ENCODE assay signal across 8 cellular contexts in genomic region chr6:154276810-154277577, GRCh38.
A peak's percentile ranks its signal among the peaks of the same experiment; 100 is the strongest.
DNase-seq lines count a peak whose midpoint lies in the region; ATAC-seq, FAIRE-seq and TF ChIP-seq lines count a peak whose summit lies in the region.

No MANE protein-coding gene starts in this region.

- peak; percentile 87 for FAIRE-seq in HepG2 (lab: Jason Lieb, UNC)

- intact Hi-C loops in HepG2 (cut with micrococcal nuclease; ENCODE audit: unreplicated experiment) (loop anchor here (1.0 kb wide), 1 partner anchor 123 kb away; no protein-coding TSS in a partner anchor), uterus (cut with DNase I; ENCODE audit: low total_unique reads) (no loop called here)

- H3K9me3 ChIP-seq in BLaER1 treated with 17β-estradiol and CSF1 and Interleukin-3, amounts not matched to agents 10 nM and 100 nM (replicated peaks in 1 of 11), result peaks cover 0 to 10% (median 0%) of the 10 kb centered on the region in 11 experiments; a peak in 4 of 22 replicates
- no peaks in the 10 kb centered on the region for H3K9me3 ChIP-seq in HepG2 (ENCODE audit: low read length)
- H3K9me3 ChIP-seq in uterus, result no peaks in the 10 kb centered on the region

- no peak overlapping the region for H3K4me3 ChIP-seq in BLaER1 treated with 17β-estradiol and CSF1 and Interleukin-3, amounts not matched to agents 10 nM and 100 nM
- H3K4me3 ChIP-seq in astrocyte of the spinal cord (ENCODE audit: low read depth, low read length) (no peak overlapping the region), HepG2 (replicated peaks in 1 of 3; ENCODE audit: insufficient read depth in 1 of 3, low read depth in 2 of 3, low read length in 3 of 3) (no peak overlapping the region), uterus (peak overlapping the region in 1 of 2 donors; percentile 20)

- CTCF ChIA-PET in HepG2 (lab: Yijun Ruan, JAX; ENCODE audit: low intra/inter-chr PET ratio, low total read pairs), result interaction anchor here (2.3 kb wide), 1 partner anchor 122 kb away, joined by 25 read pairs; no protein-coding TSS in a partner anchor

- H3K4me1 ChIP-seq in BLaER1 treated with 17β-estradiol and CSF1 and Interleukin-3, amounts not matched to agents 10 nM and 100 nM, result peaks cover 26 to 61% (median 37%) of the 10 kb centered on the region in 10 experiments
- H3K4me1 ChIP-seq in HepG2 (ENCODE audit: insufficient read depth, low read length) (no peaks in the 10 kb centered on the region), uterus (no peaks in the 10 kb centered on the region)

- TF ChIP-seq CTCF in astrocyte of the spinal cord (IDR thresholded peaks at IDR 0.05; ENCODE audit: low read depth, low read length) (peak; percentile 53), HepG2 (CRISPR knock-in tag; IDR thresholded peaks at IDR 0.05) (peak; percentile 67), uterus (IDR thresholded peaks at IDR 0.05) (peak; percentile 65 to 68 (median 68))

- BruUV-seq in HepG2 (replicated peaks; lab: Mats Ljungman, UMichigan), result no TSS peak

- peak overlapping the region in 8 of 11 experiments; percentile 1 to 45 (median 35); a peak in 10 of 22 replicates for H3K9ac ChIP-seq in BLaER1 treated with 17β-estradiol and CSF1 and Interleukin-3, amounts not matched to agents 10 nM and 100 nM
- no peak overlapping the region for H3K9ac ChIP-seq in HepG2 (ENCODE audit: insufficient read depth, low read depth, low read length)

- in situ Hi-C loops in astrocyte of the spinal cord (cut with HindIII; ENCODE audit: low sequenced_read_pairs) (no loop called here), HepG2 (cut with HindIII; ENCODE audit: extremely low pct_ligation_motif_present, low pct_unique_long_range_greater_than_20kb) (loop anchor here (5.0 kb wide), 1 partner anchor 125 kb away; no protein-coding TSS in a partner anchor)

- H3K4me2 ChIP-seq in BLaER1 treated with 17β-estradiol and CSF1 and Interleukin-3, amounts not matched to agents 10 nM and 100 nM, result peak overlapping the region; percentile 53 to 79 (median 67); a peak in 21 of 22 replicates
- H3K4me2 ChIP-seq in HepG2 (ENCODE audit: low read depth, low read length), result no peak overlapping the region

- no peaks in the 10 kb centered on the region for H3K79me2 ChIP-seq in HepG2 (ENCODE audit: insufficient read depth, low read length)

- no peak for TF ChIP-seq POLR2A in HepG2 (IDR thresholded peaks at IDR 0.05; ENCODE audit: insufficient read depth in 1 of 2, low read depth in 2 of 2, low read length in 2 of 2)
- TF ChIP-seq POLR2A in uterus (IDR thresholded peaks at IDR 0.05), result no peak

- peaks cover 0 to 98% (median 27%) of the 10 kb centered on the region in 11 experiments; a peak in 12 of 22 replicates for H4K20me1 ChIP-seq in BLaER1 treated with 17β-estradiol and CSF1 and Interleukin-3, amounts not matched to agents 10 nM and 100 nM
- H4K20me1 ChIP-seq in HepG2 (ENCODE audit: insufficient read depth, low read length), result no peaks in the 10 kb centered on the region

- TF ChIP-seq EP300 in HepG2 (IDR thresholded peaks at IDR 0.05; ENCODE audit: low read depth in 2 of 2, low read length in 2 of 2) (no peak), HepG2 (CRISPR knock-in tag; IDR thresholded peaks at IDR 0.05; ENCODE audit: borderline replicate concordance) (no peak)

- TF ChIP-seq RAD21 in HepG2 (CRISPR knock-in tag; IDR thresholded peaks at IDR 0.05), result no peak; the same call in 1 of the 2 replicates

- ATAC-seq in GM18519 (IDR thresholded peaks at IDR 0.05; ENCODE audit: low FRiP score, unreplicated experiment), result peak; percentile 57
- ATAC-seq in HG03159 (IDR thresholded peaks at IDR 0.05; ENCODE audit: unreplicated experiment), result peak; percentile 47
- ATAC-seq in HepG2, result peak; percentile 75

- POLR2A ChIA-PET in HepG2 (lab: Yijun Ruan, JAX), result no interaction called here

- peak overlapping the region in 10 of 11 experiments; percentile 4 to 60 (median 45); a peak in 18 of 22 replicates for H3K27ac ChIP-seq in BLaER1 treated with 17β-estradiol and CSF1 and Interleukin-3, amounts not matched to agents 10 nM and 100 nM
- H3K27ac ChIP-seq in HepG2 (ENCODE audit: extremely low read length, insufficient read depth, low read length) (no peak overlapping the region), uterus (no peak overlapping the region)

- H3K27me3 ChIP-seq in BLaER1 treated with 17β-estradiol and CSF1 and Interleukin-3, amounts not matched to agents 10 nM and 100 nM, result no peaks in the 10 kb centered on the region
- H3K27me3 ChIP-seq in HepG2 (ENCODE audit: control insufficient read depth in 1 of 2, insufficient read depth in 2 of 2, low read length in 2 of 2), result peaks cover 0 to 4% of the 10 kb centered on the region in 2 experiments; a peak in 1 of 5 replicates
- no peaks in the 10 kb centered on the region for H3K27me3 ChIP-seq in uterus

- H3K36me3 ChIP-seq in BLaER1 treated with 17β-estradiol and CSF1 and Interleukin-3, amounts not matched to agents 10 nM and 100 nM, result peaks cover 0 to 70% (median 10%) of the 10 kb centered on the region in 11 experiments; a peak in 13 of 22 replicates
- H3K36me3 ChIP-seq in HepG2 (replicated peaks in 1 of 2; ENCODE audit: control insufficient read depth in 1 of 2, insufficient read depth in 2 of 2, low read length in 2 of 2), result no peaks in the 10 kb centered on the region
- H3K36me3 ChIP-seq in uterus, result no peaks in the 10 kb centered on the region

- H2AFZ ChIP-seq in HepG2 (ENCODE audit: low read length), result no peak overlapping the region

- peak; percentile 41 for DNase-seq in NCI-H526 treated with DMSO at 0.1 percent for 48 hours (lab: John Stamatoyannopoulos, UW)
- peak; percentile 58 for DNase-seq in astrocyte of the spinal cord (ENCODE audit: low read depth, low spot score)
- peak; percentile 42 for DNase-seq in HepG2 (ENCODE audit: low spot score)
- no peak for DNase-seq in uterus
- DNase-seq in activated CD4-positive, CD25-positive, alpha-beta regulatory T cell treated with anti-CD3 and anti-CD28 coated beads, Interleukin-2, amount 50 U/mL, for 72 hours, result no peak

- 18% methylated on average over 11 of the region's 11 CpGs for WGBS in HepG2 (ENCODE audit: low lambda C conversion rate)

TF ChIP-seq in HepG2, 621 proteins besides CTCF, POLR2A, EP300 and RAD21:
- TF ChIP-seq ZFP36L2 (CRISPR knock-in tag; IDR thresholded peaks at IDR 0.05) (no peak), PHF20 (CRISPR knock-in tag; IDR thresholded peaks at IDR 0.05) (no peak), HDAC2 (CRISPR knock-in tag; IDR thresholded peaks at IDR 0.05) (no peak), ZNF30 (CRISPR knock-in tag; IDR thresholded peaks at IDR 0.05) (no peak), ZNF317 (CRISPR knock-in tag; IDR thresholded peaks at IDR 0.05) (no peak), STAG1 (CRISPR knock-in tag; IDR thresholded peaks at IDR 0.05) (peak; percentile 69), SMC3 (IDR thresholded peaks at IDR 0.05; ENCODE audit: low read length) (0 out of 2 replicates have a peak, but pooled peaks have one; percentile 45)
TF ChIP-seq in HepG2: peak in this region for 2.

Comparison
In these comparisons a context has a peak if more than half of its experiments do, and no peak if none do; other contexts are left out.
1. H3K27ac ChIP-seq: peak in BLaER1 treated with 17β-estradiol and CSF1 and Interleukin-3, amounts not matched to agents 10 nM and 100 nM (10 of 11); none in HepG2 (single experiment) and uterus (0 of 2).
2. DNase-seq: peak in NCI-H526 treated with DMSO at 0.1 percent for 48 hours (single experiment), astrocyte of the spinal cord (single experiment) and HepG2 (single experiment); none in uterus (0 of 2) and activated CD4-positive, CD25-positive, alpha-beta regulatory T cell treated with anti-CD3 and anti-CD28 coated beads, Interleukin-2, amount 50 U/mL, for 72 hours (single experiment).
3. Peak in every context shown above with its lines, with median percentiles within 50 percentile points of each other: ATAC-seq and CTCF ChIP-seq.